Comparison of ENCODE assay signal across 9 cellular contexts in the genomic region with DNA sequence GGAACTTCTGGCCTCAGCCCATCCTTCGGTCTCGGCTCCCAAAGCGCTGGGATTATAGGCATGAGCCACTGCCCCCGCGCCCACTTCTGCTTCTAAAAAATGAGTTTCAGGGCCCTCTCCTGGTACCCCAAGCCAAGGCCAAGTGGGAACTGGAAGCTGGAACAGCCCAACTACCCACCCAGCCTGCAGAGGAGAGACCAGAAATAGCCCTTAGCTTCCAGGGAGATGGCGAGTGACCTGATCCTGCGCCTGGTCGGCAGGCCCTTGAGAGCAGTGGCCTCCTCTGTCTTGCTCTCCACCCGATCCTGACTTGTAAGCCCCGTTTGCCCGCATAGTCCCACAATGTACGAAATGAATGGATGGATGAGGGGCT. TPM values are rescaled to one million over a fixed set of nuclear protein-coding genes. Genes with fewer than 3 reads are reported as not detected.
A peak's percentile ranks its signal among the peaks of the same experiment; 100 is the strongest.
DNase-seq lines count a peak whose midpoint lies in the region; ATAC-seq and TF ChIP-seq lines count a peak whose summit lies in the region.
"Had no signal": no experiment of that assay in that cellular context is flagged by ENCODE, and none has a peak within 500 bp of the region (broad histone marks: within the 10 kb centered on the region; RNA-seq: fewer than 3 reads in every experiment).

No MANE protein-coding gene starts in this region.

- H3K36me3 ChIP-seq in Peyer's patch (no peaks in the 10 kb centered on the region), iPS-18a (ENCODE audit: control insufficient read depth, low read depth, low read length) (no peaks in the 10 kb centered on the region), Karpas-422 (ENCODE audit: insufficient read depth, low read length) (no peaks in the 10 kb centered on the region)

- intact Hi-C loops in Calu3 (cut with micrococcal nuclease; ENCODE audit: unreplicated experiment) (loop anchor here (1.0 to 5.0 kb wide), 2 partner anchors 62 to 84 kb away; no protein-coding TSS in a partner anchor), sciatic nerve (cut with DNase I) (loop anchor here (5.0 kb wide), 2 partner anchors 82 to 847 kb away; a partner anchor contains a TSS), left colon (cut with DNase I, micrococcal nuclease) (loop anchor here in 1 of 2 donors (5.0 kb wide), 1 partner anchor 82 kb away; no protein-coding TSS in a partner anchor)

- peaks cover 52% of the 10 kb centered on the region for H3K4me1 Mint-ChIP-seq in Calu3 (ENCODE audit: low read depth, unreplicated experiment)

- no peaks in the 10 kb centered on the region for H3K9me2 ChIP-seq in Karpas-422 (replicated peaks; ENCODE audit: insufficient read depth, low read length)

- no peaks in the 10 kb centered on the region for H3K27me3 Mint-ChIP-seq in Calu3 (ENCODE audit: unreplicated experiment)

- H3K27ac ChIP-seq in Peyer's patch (peak overlapping the region in 3 of 4 donors; percentile 9 to 93 (median 84)), iPS-18a (ENCODE audit: low read length) (no peak overlapping the region), Karpas-422 (ENCODE audit: low read length) (no peak overlapping the region)
- H3K27ac ChIP-seq: SK-N-MC had no signal

- no TSS peak for BruUV-seq in Calu3 (replicated peaks; lab: Mats Ljungman, UMichigan)

- H3K9ac ChIP-seq in iPS-18a (ENCODE audit: low read length), result no peak overlapping the region
- no peak overlapping the region for H3K9ac ChIP-seq in Karpas-422 (ENCODE audit: low read length)

- peak overlapping the region; percentile 64 for H3K27ac Mint-ChIP-seq in Calu3 (ENCODE audit: unreplicated experiment)

- H3K4me3 ChIP-seq in Peyer's patch (peak overlapping the region in 2 of 4 donors; percentile 54 to 62), iPS-18a (ENCODE audit: low read length) (peak overlapping the region; percentile 11), Karpas-422 (ENCODE audit: low read length) (no peak overlapping the region)

- peaks cover 0 to 26% (median 10%) of the 10 kb centered on the region in 4 donors for H3K4me1 ChIP-seq in Peyer's patch
- peaks cover 23% of the 10 kb centered on the region for H3K4me1 ChIP-seq in iPS-18a (ENCODE audit: control insufficient read depth, low read depth, low read length)
- peaks cover 4% of the 10 kb centered on the region for H3K4me1 ChIP-seq in Karpas-422 (ENCODE audit: low read length)

- no peak overlapping the region for H2AFZ ChIP-seq in Karpas-422 (ENCODE audit: low read length)

- DNase-seq in Calu3 (no peak), Peyer's patch (no peak), sciatic nerve (ENCODE audit: low spot score) (no peak), Karpas-422 (no peak), left colon (no peak), SIG-M5 (lab: John Stamatoyannopoulos, UW) (no peak)
- DNase-seq in central memory CD4-positive, alpha-beta T cell, result no peak

- ATAC-seq in sciatic nerve (peak; percentile 3), left colon (no peak)

- H4K20me1 ChIP-seq in Karpas-422 (ENCODE audit: insufficient read depth, low read depth, low read length), result 0 out of 2 replicates have a peak, but pooled peaks cover 3% of the 10 kb centered on the region

- H3K27me3 ChIP-seq in Peyer's patch (no peaks in the 10 kb centered on the region), iPS-18a (ENCODE audit: control insufficient read depth, insufficient read depth, low read length) (peaks cover 8% of the 10 kb centered on the region), Karpas-422 (ENCODE audit: low read length) (no peaks in the 10 kb centered on the region)

- TF ChIP-seq POLR2A in Peyer's patch (IDR thresholded peaks at IDR 0.05), result no peak

- TF ChIP-seq CTCF in Calu3 (IDR thresholded peaks at IDR 0.05; ENCODE audit: unreplicated experiment), result no peak
- no peak for TF ChIP-seq CTCF in Peyer's patch (IDR thresholded peaks at IDR 0.05)

- H3K4me2 ChIP-seq in Karpas-422 (ENCODE audit: low read depth, low read length, poor library complexity, severe bottlenecking), result no peak overlapping the region

- peak overlapping the region; percentile 49 for H3K4me3 Mint-ChIP-seq in Calu3 (ENCODE audit: low read depth, unreplicated experiment)

- CTCF ChIA-PET in Calu3 (lab: Charles Lee), result interaction anchor here (0.6 to 4.0 kb wide), 11 partner anchors 8 to 290 kb away, joined by 3 to 48 read pairs (median 5); a partner anchor contains a TSS

- H3K9me3 ChIP-seq in Peyer's patch (no peaks in the 10 kb centered on the region), iPS-18a (ENCODE audit: control insufficient read depth, low read depth, low read length) (no peaks in the 10 kb centered on the region), Karpas-422 (ENCODE audit: low read length) (no peaks in the 10 kb centered on the region)

- no peaks in the 10 kb centered on the region for H3K79me2 ChIP-seq in Karpas-422 (ENCODE audit: low read length)

- no peaks in the 10 kb centered on the region for H3K9me3 Mint-ChIP-seq in Calu3 (ENCODE audit: low read depth, unreplicated experiment)

- H3K36me3 Mint-ChIP-seq in Calu3 (ENCODE audit: insufficient read depth, unreplicated experiment), result peaks cover 14% of the 10 kb centered on the region

RNA-seq across cellular contexts. Expression of a gene that starts 31.2 kb away (rescaled TPM):
- 25.1 and 32.3 TPM in 2 replicates for total RNA-seq in Calu3 (2022)
- 100 to 1,000 TPM; 145 to 543 (median 176) TPM for total RNA-seq in Peyer's patch
- 5.2 TPM for total RNA-seq in sciatic nerve
- total RNA-seq in Karpas-422 (2014; rRNA removed; shearing (Covaris generic); ENCODE audit: low replicate concordance), result not detected in 2 replicates
- 100 to 1,000 TPM; 140 to 147 TPM for total RNA-seq in left colon

Comparison
In these comparisons a context has a peak if more than half of its experiments do, and no peak if none do; other contexts are left out.
1. H3K27ac ChIP-seq: peak in Peyer's patch (3 of 4); none in iPS-18a (single experiment) and Karpas-422 (single experiment).